8 cellular contexts compared by ENCODE assay signal in genomic region chr2:97094772-97095611, GRCh38. TPM values are rescaled to one million over a fixed set of nuclear protein-coding genes. Genes with fewer than 3 reads are reported as not detected.
A peak's percentile ranks its signal among the peaks of the same experiment; 100 is the strongest.
DNase-seq lines count a peak whose midpoint lies in the region; ATAC-seq and TF ChIP-seq lines count a peak whose summit lies in the region.
"Not testable (repeated sequence)": the region's sequence is repeated elsewhere in the genome, so short reads cannot be mapped to it uniquely, and the experiment has no call there.

TSS of gene FAHD2B (minus strand) at chr2:97094882. CDS start at chr2:97091706, 3,176 bp downstream.

- not testable (repeated sequence) for H3K4me1 ChIP-seq in iPS-18a (ENCODE audit: control insufficient read depth, low read depth, low read length); skeletal muscle tissue (ENCODE audit: control insufficient read depth in 3 of 3, insufficient read depth in 3 of 3, low read length in 3 of 3)

- H3K9ac ChIP-seq in iPS-18a (ENCODE audit: low read length) = not testable (repeated sequence)
- H3K9ac ChIP-seq in skeletal muscle tissue (ENCODE audit: low read depth in 1 of 3, low read length in 3 of 3) = peak within 1 kb of the TSS; percentile 54 to 71 (median 64)

- H3K9me3 ChIP-seq in iPS-18a (ENCODE audit: control insufficient read depth, low read depth, low read length); skeletal muscle tissue (ENCODE audit: control insufficient read depth in 3 of 3, low read length in 3 of 3): not testable (repeated sequence)

- H3K27ac ChIP-seq in brain microvascular endothelial cell; iPS-18a (ENCODE audit: low read length): not testable (repeated sequence)
- peak within 1 kb of the TSS; percentile 40 for H3K27ac ChIP-seq in skeletal muscle tissue (ENCODE audit: low read depth, low read length)

- ATAC-seq in GM18907 (IDR thresholded peaks at IDR 0.05; ENCODE audit: unreplicated experiment) (peak; percentile 81), HG03097 (IDR thresholded peaks at IDR 0.05; ENCODE audit: low FRiP score, unreplicated experiment) (peak; percentile 78)

- H3K4me3 ChIP-seq in brain microvascular endothelial cell (ENCODE audit: low read depth, low read length) (peak within 1 kb of the TSS; percentile 24), iPS-18a (ENCODE audit: low read length) (peak within 1 kb of the TSS; percentile 41), skeletal muscle tissue (ENCODE audit: low read length in 3 of 3) (peak within 1 kb of the TSS; percentile 56 to 59 (median 58))

- H3K27me3 ChIP-seq in brain microvascular endothelial cell (replicated peaks); iPS-18a (ENCODE audit: control insufficient read depth, insufficient read depth, low read length); skeletal muscle tissue (ENCODE audit: control insufficient read depth in 3 of 3, insufficient read depth in 3 of 3, low read length in 3 of 3): not testable (repeated sequence)

- DNase-seq in 8988T (peak; percentile 3), NCI-H2227 (lab: John Stamatoyannopoulos, UW; ENCODE audit: unreplicated experiment) (peak; percentile 85), brain microvascular endothelial cell (peak; percentile 21)
- peak; percentile 67 for DNase-seq in activated CD4-positive, CD25-positive, alpha-beta regulatory T cell treated with anti-CD3 and anti-CD28 coated beads, Interleukin-2, amount 50 U/mL, for 16 hours (ENCODE audit: low read depth, low spot score)

- not testable (repeated sequence) for TF ChIP-seq CTCF in brain microvascular endothelial cell (IDR thresholded peaks at IDR 0.05; ENCODE audit: low read depth, low read length, missing control alignments)

- not testable (repeated sequence) for H3K36me3 ChIP-seq in brain microvascular endothelial cell (replicated peaks); iPS-18a (ENCODE audit: control insufficient read depth, low read depth, low read length); skeletal muscle tissue (ENCODE audit: control insufficient read depth in 3 of 3, insufficient read depth in 3 of 3, low read length in 3 of 3)

- in situ Hi-C loops in brain microvascular endothelial cell (cut with HindIII; ENCODE audit: low pct_ligation_motif_present, low sequenced_read_pairs) = not testable (repeated sequence)

RNA-seq across cellular contexts. Expression of gene FAHD2B, which starts in this region (rescaled TPM):
- total RNA-seq in skeletal muscle tissue = 6.3 TPM

Comparison
In these comparisons a context has a peak if more than half of its experiments do, and no peak if none do; other contexts are left out.
1. DNase-seq: peak in every context shown above with its lines; median percentile 85 in NCI-H2227; 67 in activated CD4-positive, CD25-positive, alpha-beta regulatory T cell treated with anti-CD3 and anti-CD28 coated beads, Interleukin-2, amount 50 U/mL, for 16 hours; 21 in brain microvascular endothelial cell; 3 in 8988T.